Comparison of ENCODE assay signal across 8 cellular contexts in genomic region chr10:71771821-71772617, GRCh38. TPM values are rescaled to one million over a fixed set of nuclear protein-coding genes. Genes with fewer than 3 reads are reported as not detected.
DNase-seq lines count a peak whose midpoint lies in the region; ATAC-seq and TF ChIP-seq lines count a peak whose summit lies in the region.

No MANE protein-coding gene starts in this region.

- no peaks in the 10 kb centered on the region for H3K36me3 ChIP-seq in adrenal gland (replicated peaks in 1 of 2)

- intact Hi-C loops in adrenal gland (cut with DNase I) = loop anchor here in 1 of 2 donors (5.0 kb wide), 1 partner anchor 40 kb away; no protein-coding TSS in a partner anchor

- WGBS in adrenal gland, 4 donors = 0 to 15% (median 14%) methylated on average over 1 to 2 of the region's 2 CpGs

- peak overlapping the region; percentile 89 for H3K4me3 Mint-ChIP-seq in stimulated activated effector memory CD8-positive, alpha-beta T cell treated with anti-CD3 and anti-CD28 coated beads, Interleukin-12 subunit alpha, Interleukin-12 subunit beta, amount 100 ng/mL, for 72 hours

- H3K4me3 ChIP-seq in AG10803 (ENCODE audit: low read length) (peak overlapping the region; percentile 96), adrenal gland (peak overlapping the region in 2 of 4 donors; percentile 6 to 74)

- DNase-seq in AG10803 (ENCODE audit: low read depth) (peak; percentile 78), NCI-H2196 (lab: John Stamatoyannopoulos, UW; ENCODE audit: unreplicated experiment) (peak; percentile 36), adrenal gland (peak; percentile 67 to 93 (median 82)), islet precursor cell (peak; percentile 71), NCI-H510A treated with DMSO at 0.1 percent for 48 hours (lab: John Stamatoyannopoulos, UW) (no peak)
- DNase-seq in stimulated activated effector memory CD8-positive, alpha-beta T cell treated with anti-CD3 and anti-CD28 coated beads, Interleukin-12 subunit alpha, Interleukin-12 subunit beta, amount 100 ng/mL, for 72 hours (ENCODE audit: low spot score in 2 of 2) = no peak

- peak overlapping the region in 4 of 5 donors; percentile 34 to 90 (median 72) for H3K27ac ChIP-seq in adrenal gland

- no peaks in the 10 kb centered on the region for H3K27me3 ChIP-seq in adrenal gland

- peak overlapping the region; percentile 95 for H3K27ac Mint-ChIP-seq in stimulated activated effector memory CD8-positive, alpha-beta T cell treated with anti-CD3 and anti-CD28 coated beads, Interleukin-12 subunit alpha, Interleukin-12 subunit beta, amount 100 ng/mL, for 72 hours

- peak; percentile 9 to 36 for TF ChIP-seq POLR2A in adrenal gland (IDR thresholded peaks at IDR 0.05)

- H3K9me3 ChIP-seq in adrenal gland (replicated peaks in 1 of 3) = no peaks in the 10 kb centered on the region

- ATAC-seq in stimulated activated effector memory CD8-positive, alpha-beta T cell treated with anti-CD3 and anti-CD28 coated beads, Interleukin-12 subunit alpha, Interleukin-12 subunit beta, amount 100 ng/mL, for 72 hours = no peak
- no peak for ATAC-seq in HG02885 (IDR thresholded peaks at IDR 0.05; ENCODE audit: poor library complexity, unreplicated experiment)
- no peak for ATAC-seq in HG03432 (IDR thresholded peaks at IDR 0.05; ENCODE audit: unreplicated experiment)

- H3K36me3 Mint-ChIP-seq in stimulated activated effector memory CD8-positive, alpha-beta T cell treated with anti-CD3 and anti-CD28 coated beads, Interleukin-12 subunit alpha, Interleukin-12 subunit beta, amount 100 ng/mL, for 72 hours = peaks cover 37% of the 10 kb centered on the region

- H3K4me1 ChIP-seq in adrenal gland (replicated peaks in 1 of 2) = peaks cover 22 to 72% of the 10 kb centered on the region in 2 donors

- TF ChIP-seq CTCF in AG10803 (conservative IDR thresholded peaks at IDR 0.05; ENCODE audit: low read length) (no peak), adrenal gland (IDR thresholded peaks at IDR 0.05) (no peak)

- no peaks in the 10 kb centered on the region for H3K9me3 Mint-ChIP-seq in stimulated activated effector memory CD8-positive, alpha-beta T cell treated with anti-CD3 and anti-CD28 coated beads, Interleukin-12 subunit alpha, Interleukin-12 subunit beta, amount 100 ng/mL, for 72 hours

- H3K4me1 Mint-ChIP-seq in stimulated activated effector memory CD8-positive, alpha-beta T cell treated with anti-CD3 and anti-CD28 coated beads, Interleukin-12 subunit alpha, Interleukin-12 subunit beta, amount 100 ng/mL, for 72 hours = peaks cover 81% of the 10 kb centered on the region

RNA-seq across cellular contexts. Expression of gene VSIR, which starts 1.3 kb away (rescaled TPM):
- 10 to 100 TPM; 14.1 to 71.7 (median 41.5) TPM for total RNA-seq in adrenal gland
- 10 to 100 TPM; 10.8 to 17.1 (median 15.3) TPM for polyA plus RNA-seq in adrenal gland

RNA-seq across cellular contexts. Expression of gene C10orf105, which starts 52.4 kb away (rescaled TPM):
- total RNA-seq in adrenal gland = under 1 TPM in 6 of 8 donors, not detected in 2; 0.07 to 0.48 (median 0.11) TPM
- polyA plus RNA-seq in adrenal gland = under 1 TPM; 0.07 to 0.08 (median 0.07) TPM

Comparison
In these comparisons a context has a peak if more than half of its experiments do, and no peak if none do; other contexts are left out.
1. DNase-seq: peak in AG10803 (single experiment), NCI-H2196 (single experiment), adrenal gland (7 of 7) and islet precursor cell (single experiment); none in stimulated activated effector memory CD8-positive, alpha-beta T cell treated with anti-CD3 and anti-CD28 coated beads, Interleukin-12 subunit alpha, Interleukin-12 subunit beta, amount 100 ng/mL, for 72 hours (0 of 2) and NCI-H510A treated with DMSO at 0.1 percent for 48 hours (single experiment).